Comparison of ENCODE assay signal across 14 cellular contexts in genomic region chr12:2214411-2214810, GRCh38.
"Had no signal": no experiment of that assay in that cellular context is flagged by ENCODE, and none has a peak within 500 bp of the region (broad histone marks: within the 10 kb centered on the region; RNA-seq: fewer than 3 reads in every experiment).

No MANE protein-coding gene starts in this region.

- H3K36me3 Mint-ChIP-seq: naive B cell had no signal

- H3K36me3 ChIP-seq: spleen had no signal

- H3K9me3 ChIP-seq: SK-N-SH, spleen had no signal

- H3K4me2 ChIP-seq: SK-N-SH had no signal

- H3K9me3 Mint-ChIP-seq: activated T-helper 1 cell treated with anti-CD3 and anti-CD28 coated beads, Interleukin-12 subunit alpha, Interleukin-12 subunit beta, Interleukin-2, Interleukin-4 antibody, amounts not matched to agents 30 ng/mL and 10 ng/mL and 1 ng/mL, durations not matched to agents 14 hours and 24 hours and 36 hours; naive B cell; stimulated activated naive CD8-positive, alpha-beta T cell treated with anti-CD3 and anti-CD28 coated beads, Interleukin-15, Interleukin-2, amounts not matched to agents 100 ng/mL and 50 ng/mL, for 24 hours had no signal

- H3K9ac ChIP-seq: SK-N-SH had no signal

- H3K4me1 Mint-ChIP-seq: naive B cell had no signal

- DNase-seq: activated CD4-positive, CD25-positive, alpha-beta regulatory T cell treated with anti-CD3 and anti-CD28 coated beads, Interleukin-2, amount 50 U/mL, for 72 hours; activated naive CD4-positive, alpha-beta T cell; central memory CD4-positive, alpha-beta T cell; cortex of kidney; effector memory CD4-positive, alpha-beta T cell; foreskin melanocyte; left colon; naive B cell; SK-N-SH; spleen; T-helper 1 cell; T1000 had no signal

- H3K4me3 ChIP-seq: spleen had no signal

- ATAC-seq: left colon had no signal

- H3K4me3 Mint-ChIP-seq: activated T-helper 1 cell treated with anti-CD3 and anti-CD28 coated beads, Interleukin-12 subunit alpha, Interleukin-12 subunit beta, Interleukin-2, Interleukin-4 antibody, amounts not matched to agents 30 ng/mL and 10 ng/mL and 1 ng/mL, durations not matched to agents 14 hours and 24 hours and 36 hours; naive B cell; stimulated activated naive CD8-positive, alpha-beta T cell treated with anti-CD3 and anti-CD28 coated beads, Interleukin-15, Interleukin-2, amounts not matched to agents 100 ng/mL and 50 ng/mL, for 24 hours had no signal

- H3K27ac Mint-ChIP-seq: activated T-helper 1 cell treated with anti-CD3 and anti-CD28 coated beads, Interleukin-12 subunit alpha, Interleukin-12 subunit beta, Interleukin-2, Interleukin-4 antibody, amounts not matched to agents 30 ng/mL and 10 ng/mL and 1 ng/mL, durations not matched to agents 14 hours and 24 hours and 36 hours; stimulated activated naive CD8-positive, alpha-beta T cell treated with anti-CD3 and anti-CD28 coated beads, Interleukin-15, Interleukin-2, amounts not matched to agents 100 ng/mL and 50 ng/mL, for 24 hours had no signal

- H3K27ac ChIP-seq: spleen had no signal
